1 cellular context compared by ENCODE assay signal in genomic region chr2:96663177-96663576, GRCh38.
TF ChIP-seq lines count a peak whose summit lies in the region.

No MANE protein-coding gene starts in this region.

TF ChIP-seq in IMR-90, 13 proteins besides CTCF, POLR2A, EP300 and RAD21:
- TF ChIP-seq BHLHE40 (IDR thresholded peaks at IDR 0.05; ENCODE audit: low read depth, low read length) (no peak), MAZ (IDR thresholded peaks at IDR 0.05; ENCODE audit: borderline replicate concordance, low read depth, low read length) (no peak), ELK1 (IDR thresholded peaks at IDR 0.05; ENCODE audit: borderline replicate concordance, low read depth, low read length) (no peak), MXI1 (IDR thresholded peaks at IDR 0.05; ENCODE audit: borderline replicate concordance, low read depth, low read length) (no peak), NFE2L2 (IDR thresholded peaks at IDR 0.05; ENCODE audit: low read depth, low read length) (no peak)
